ENCODE assay signal across 10 cellular contexts in genomic region chr4:143406523-143406922, GRCh38.
DNase-seq lines count a peak whose midpoint lies in the region; ATAC-seq and TF ChIP-seq lines count a peak whose summit lies in the region.
"Had no signal": no experiment of that assay in that cellular context is flagged by ENCODE, and none has a peak within 500 bp of the region (broad histone marks: within the 10 kb centered on the region; RNA-seq: fewer than 3 reads in every experiment).

No MANE protein-coding gene starts in this region.

- H3K27me3 Mint-ChIP-seq in activated CD4-positive, alpha-beta memory T cell treated with anti-CD3 and anti-CD28 coated beads for 36 hours = peaks cover 10% of the 10 kb centered on the region
- H3K27me3 Mint-ChIP-seq in activated CD4-positive, alpha-beta memory T cell treated with anti-CD3 and anti-CD28 coated beads, Interleukin-2, amount 10 ng/mL, durations not matched to agents 7 days and 5 days = peaks cover 10% of the 10 kb centered on the region

- no peak overlapping the region for H3K4me3 Mint-ChIP-seq in activated CD4-positive, alpha-beta memory T cell treated with anti-CD3 and anti-CD28 coated beads for 36 hours
- H3K4me3 Mint-ChIP-seq in activated CD4-positive, alpha-beta memory T cell treated with anti-CD3 and anti-CD28 coated beads, Interleukin-2, amount 10 ng/mL, durations not matched to agents 7 days and 5 days = no peak overlapping the region

- peak; percentile 24 for DNase-seq in activated CD4-positive, alpha-beta memory T cell treated with anti-CD3 and anti-CD28 coated beads for 36 hours
- DNase-seq in activated CD4-positive, alpha-beta memory T cell treated with anti-CD3 and anti-CD28 coated beads, Interleukin-2, amount 10 ng/mL, durations not matched to agents 7 days and 5 days = no peak
- DNase-seq in choroid plexus epithelial cell (ENCODE audit: low read depth) (peak; percentile 88), right lobe of liver (peak; percentile 58 to 79 (median 79)), tibial artery (peak; percentile 92 to 93), NCI-H187 (lab: John Stamatoyannopoulos, UW) (no peak), GOT3 (lab: John Stamatoyannopoulos, UW) (no peak), T-helper 1 cell (no peak)
- DNase-seq: SHP77 treated with DMSO at 0.1 percent for 48 hours had no signal

- peak; percentile 85 to 93 (median 92) for ATAC-seq in right lobe of liver

- peaks cover 18% of the 10 kb centered on the region for H3K4me1 Mint-ChIP-seq in activated CD4-positive, alpha-beta memory T cell treated with anti-CD3 and anti-CD28 coated beads for 36 hours (ENCODE audit: low read depth)
- H3K4me1 Mint-ChIP-seq in activated CD4-positive, alpha-beta memory T cell treated with anti-CD3 and anti-CD28 coated beads, Interleukin-2, amount 10 ng/mL, durations not matched to agents 7 days and 5 days = peaks cover 14% of the 10 kb centered on the region

- TF ChIP-seq POLR2A in right lobe of liver (IDR thresholded peaks at IDR 0.05) = no peak

- H3K27ac ChIP-seq in right lobe of liver = peak overlapping the region; percentile 16 to 21 (median 17)
- peak overlapping the region; percentile 50 to 58 for H3K27ac ChIP-seq in tibial artery
- H3K27ac ChIP-seq: HL-60 had no signal

- H3K36me3 ChIP-seq in right lobe of liver (no peaks in the 10 kb centered on the region), tibial artery (no peaks in the 10 kb centered on the region)

- intact Hi-C loops in activated CD4-positive, alpha-beta memory T cell treated with anti-CD3 and anti-CD28 coated beads for 36 hours (cut with micrococcal nuclease) = no loop called here
- intact Hi-C loops in right lobe of liver (cut with DNase I) = no loop called here
- intact Hi-C loops in tibial artery (cut with DNase I; ENCODE audit: low total_unique reads) = no loop called here

- WGBS in right lobe of liver (ENCODE audit: insufficient coverage, low coverage, low lambda C conversion rate, missing lambda C conversion rate) = 7% methylated on average over 3 of the region's 3 CpGs

- H3K4me3 ChIP-seq in choroid plexus epithelial cell (ENCODE audit: low read depth, low read length) (no peak overlapping the region), right lobe of liver (no peak overlapping the region), tibial artery (no peak overlapping the region)

- POLR2A ChIA-PET in activated CD4-positive, alpha-beta memory T cell treated with anti-CD3 and anti-CD28 coated beads for 36 hours (lab: Charles Lee) = no interaction called here
- POLR2A ChIA-PET in activated CD4-positive, alpha-beta memory T cell treated with anti-CD3 and anti-CD28 coated beads, Interleukin-2, amount 10 ng/mL, durations not matched to agents 7 days and 5 days (lab: Charles Lee) = no interaction called here

- H3K9me3 Mint-ChIP-seq in activated CD4-positive, alpha-beta memory T cell treated with anti-CD3 and anti-CD28 coated beads for 36 hours = no peaks in the 10 kb centered on the region
- no peaks in the 10 kb centered on the region for H3K9me3 Mint-ChIP-seq in activated CD4-positive, alpha-beta memory T cell treated with anti-CD3 and anti-CD28 coated beads, Interleukin-2, amount 10 ng/mL, durations not matched to agents 7 days and 5 days

- H3K9me3 ChIP-seq in right lobe of liver (no peaks in the 10 kb centered on the region), tibial artery (no peaks in the 10 kb centered on the region)

- TF ChIP-seq CTCF in choroid plexus epithelial cell (conservative IDR thresholded peaks at IDR 0.05; ENCODE audit: low read depth, low read length) (no peak), right lobe of liver (IDR thresholded peaks at IDR 0.05) (no peak), tibial artery (IDR thresholded peaks at IDR 0.05) (no peak)

- H3K27ac Mint-ChIP-seq in activated CD4-positive, alpha-beta memory T cell treated with anti-CD3 and anti-CD28 coated beads for 36 hours = no peak overlapping the region
- no peak overlapping the region for H3K27ac Mint-ChIP-seq in activated CD4-positive, alpha-beta memory T cell treated with anti-CD3 and anti-CD28 coated beads, Interleukin-2, amount 10 ng/mL, durations not matched to agents 7 days and 5 days

- H3K4me1 ChIP-seq in right lobe of liver = peaks cover 0 to 31% (median 12%) of the 10 kb centered on the region in 4 donors
- H3K4me1 ChIP-seq in tibial artery = peaks cover 0 to 96% (median 63%) of the 10 kb centered on the region in 4 donors

- H3K27me3 ChIP-seq in right lobe of liver = no peaks in the 10 kb centered on the region
- H3K27me3 ChIP-seq in tibial artery = no peaks in the 10 kb centered on the region

- H3K36me3 Mint-ChIP-seq in activated CD4-positive, alpha-beta memory T cell treated with anti-CD3 and anti-CD28 coated beads for 36 hours = no peaks in the 10 kb centered on the region
- H3K36me3 Mint-ChIP-seq in activated CD4-positive, alpha-beta memory T cell treated with anti-CD3 and anti-CD28 coated beads, Interleukin-2, amount 10 ng/mL, durations not matched to agents 7 days and 5 days (ENCODE audit: low read depth) = no peaks in the 10 kb centered on the region

- CTCF ChIA-PET in activated CD4-positive, alpha-beta memory T cell treated with anti-CD3 and anti-CD28 coated beads for 36 hours (lab: Charles Lee) = no interaction called here
- CTCF ChIA-PET in activated CD4-positive, alpha-beta memory T cell treated with anti-CD3 and anti-CD28 coated beads, Interleukin-2, amount 10 ng/mL, durations not matched to agents 7 days and 5 days (lab: Charles Lee) = no interaction called here

Comparison
In these comparisons a context has a peak if more than half of its experiments do, and no peak if none do; other contexts are left out.
1. DNase-seq: peak in activated CD4-positive, alpha-beta memory T cell treated with anti-CD3 and anti-CD28 coated beads for 36 hours (single experiment), choroid plexus epithelial cell (single experiment), right lobe of liver (3 of 3) and tibial artery (2 of 2); none in activated CD4-positive, alpha-beta memory T cell treated with anti-CD3 and anti-CD28 coated beads, Interleukin-2, amount 10 ng/mL, durations not matched to agents 7 days and 5 days (single experiment), NCI-H187 (0 of 2), GOT3 (single experiment) and T-helper 1 cell (0 of 5).